1 cellular context compared by ENCODE assay signal in genomic region chr11:236774-237767, GRCh38.
A peak's percentile ranks its signal among the peaks of the same experiment; 100 is the strongest.
TF ChIP-seq lines count a peak whose summit lies in the region.

PSMD13 (plus strand) TSS chr11:236976; CDS start chr11:237050, 74 bp downstream.

TF ChIP-seq in GM12878, 131 proteins besides CTCF, POLR2A, EP300 and RAD21 (continued from another document):
- no peak for TF ChIP-seq EZH2 (IDR thresholded peaks at IDR 0.05; ENCODE audit: borderline replicate concordance, control insufficient read depth, low read depth, low read length)
- TF ChIP-seq ZNF592 (IDR thresholded peaks at IDR 0.05) = no peak
- no peak for TF ChIP-seq USF2 (IDR thresholded peaks at IDR 0.05; ENCODE audit: borderline replicate concordance, low read depth, low read length)
- no peak for TF ChIP-seq TCF3 (IDR thresholded peaks at IDR 0.05; ENCODE audit: borderline replicate concordance, insufficient read depth, low read depth, low read length)
- TF ChIP-seq JUND (IDR thresholded peaks at IDR 0.05; ENCODE audit: low read depth, low read length) = no peak
- TF ChIP-seq SKIL (IDR thresholded peaks at IDR 0.05; ENCODE audit: low read depth, poor library complexity, severe bottlenecking) = no peak
- TF ChIP-seq MXI1 (IDR thresholded peaks at IDR 0.05; ENCODE audit: low read depth, low read length) = peak; percentile 93
- TF ChIP-seq MEF2B (IDR thresholded peaks at IDR 0.05; ENCODE audit: partially characterized antibody, poor library complexity, severe bottlenecking) = no peak
- peak; percentile 39; the same call in 1 of the 2 replicates for TF ChIP-seq CREM (IDR thresholded peaks at IDR 0.05; ENCODE audit: low read depth)
- peak; percentile 52 for TF ChIP-seq IKZF1 (conservative IDR thresholded peaks at IDR 0.05)
- TF ChIP-seq RFX5 (IDR thresholded peaks at IDR 0.05; ENCODE audit: low read depth, low read length) = no peak
- TF ChIP-seq SMC3 (IDR thresholded peaks at IDR 0.05; ENCODE audit: borderline replicate concordance, low read length) = no peak
- no peak; the same call in 1 of the 2 replicates for TF ChIP-seq IRF3 (IDR thresholded peaks at IDR 0.05)
- peak; percentile 38; the same call in 1 of the 2 replicates for TF ChIP-seq ZBED1 (IDR thresholded peaks at IDR 0.05; ENCODE audit: borderline replicate concordance)
- peak; percentile 94 for TF ChIP-seq E2F8 (IDR thresholded peaks at IDR 0.05; ENCODE audit: low read depth, partially characterized antibody)
- TF ChIP-seq NFIC (IDR thresholded peaks at IDR 0.05; ENCODE audit: low read depth, low read length) = no peak
- TF ChIP-seq IRF4 (IDR thresholded peaks at IDR 0.05; ENCODE audit: low read depth, low read length) = no peak
- peak; percentile 49; the same call in 1 of the 2 replicates for TF ChIP-seq RELB (IDR thresholded peaks at IDR 0.05; ENCODE audit: low read depth)
- peak; percentile 91 for TF ChIP-seq SIN3A (IDR thresholded peaks at IDR 0.05; ENCODE audit: low read depth, low read length)
- TF ChIP-seq HDAC2 (IDR thresholded peaks at IDR 0.05) = no peak
- TF ChIP-seq TARDBP (IDR thresholded peaks at IDR 0.05; ENCODE audit: borderline replicate concordance) = peak; percentile 40; the same call in 1 of the 2 replicates
TF ChIP-seq in GM12878: peak in this region for 41.
